In genomic region chr7:120402368-120402767, GRCh38 we compare ENCODE assay signal across 11 cellular contexts.
DNase-seq lines count a peak whose midpoint lies in the region; ATAC-seq and TF ChIP-seq lines count a peak whose summit lies in the region.
"Had no signal": no experiment of that assay in that cellular context is flagged by ENCODE, and none has a peak within 500 bp of the region (broad histone marks: within the 10 kb centered on the region; RNA-seq: fewer than 3 reads in every experiment).

No MANE protein-coding gene starts in this region.

- no peaks in the 10 kb centered on the region for H3K27me3 ChIP-seq in RWPE2 (ENCODE audit: insufficient read depth, poor library complexity, severe bottlenecking)
- H3K27me3 ChIP-seq: uterus had no signal

- TF ChIP-seq CTCF in RWPE2 (IDR thresholded peaks at IDR 0.05; ENCODE audit: poor library complexity, severe bottlenecking) (no peak), osteocyte (IDR thresholded peaks at IDR 0.05) (no peak)

- peaks cover 4% of the 10 kb centered on the region for H3K9me3 ChIP-seq in RWPE2 (ENCODE audit: severe bottlenecking)
- H3K9me3 ChIP-seq: uterus had no signal

- H3K36me3 ChIP-seq in RWPE2 (ENCODE audit: low read depth), result no peaks in the 10 kb centered on the region
- H3K36me3 ChIP-seq: uterus had no signal

- peak overlapping the region; percentile 20 for H3K27ac Mint-ChIP-seq in osteocyte (ENCODE audit: unreplicated experiment)
- H3K27ac Mint-ChIP-seq: activated naive CD4-positive, alpha-beta T cell treated with anti-CD3 and anti-CD28 coated beads, Interleukin-2, amount 50 U/mL, for 72 hours had no signal

- H3K9me3 Mint-ChIP-seq in osteocyte (ENCODE audit: unreplicated experiment), result no peaks in the 10 kb centered on the region

- H3K27ac ChIP-seq in RWPE2 (ENCODE audit: poor library complexity, severe bottlenecking), result peak overlapping the region; percentile 77
- H3K27ac ChIP-seq: skin epidermis, uterus had no signal

- H3K4me3 Mint-ChIP-seq in osteocyte (ENCODE audit: unreplicated experiment), result no peak overlapping the region

- no peaks in the 10 kb centered on the region for H3K36me3 Mint-ChIP-seq in osteocyte (ENCODE audit: unreplicated experiment)
- H3K36me3 Mint-ChIP-seq: activated naive CD4-positive, alpha-beta T cell treated with anti-CD3 and anti-CD28 coated beads, Interleukin-2, amount 50 U/mL, for 72 hours had no signal

- H3K4me1 Mint-ChIP-seq in osteocyte (ENCODE audit: unreplicated experiment), result peaks cover 11% of the 10 kb centered on the region

- H3K4me3 ChIP-seq in RWPE2 (ENCODE audit: severe bottlenecking), result no peak overlapping the region
- H3K4me3 ChIP-seq: skin epidermis, uterus had no signal

- peaks cover 45% of the 10 kb centered on the region for H3K4me1 ChIP-seq in RWPE2 (ENCODE audit: insufficient read depth, poor library complexity, severe bottlenecking)
- H3K4me1 ChIP-seq: uterus had no signal

- peak; percentile 49 for ATAC-seq in GM19328 (IDR thresholded peaks at IDR 0.05; ENCODE audit: unreplicated experiment)
- peak; percentile 54 for ATAC-seq in HG02884 (IDR thresholded peaks at IDR 0.05; ENCODE audit: unreplicated experiment)
- ATAC-seq in RWPE2 (ENCODE audit: low read depth), result no peak; the same call in none of the 3 replicates
- no peak for ATAC-seq in left lobe of liver

- DNase-seq in RWPE2 (ENCODE audit: low spot score) (no peak), osteocyte (ENCODE audit: extremely low spot score, unreplicated experiment) (no peak), NCI-H345 treated with DMSO at 0.1 percent for 48 hours (lab: John Stamatoyannopoulos, UW; ENCODE audit: unreplicated experiment) (no peak), NCI-H1694 (lab: John Stamatoyannopoulos, UW) (no peak), left lobe of liver (ENCODE audit: low spot score) (no peak), NCI-H2171 (lab: John Stamatoyannopoulos, UW) (no peak)
- DNase-seq: uterus had no signal

- H3K27me3 Mint-ChIP-seq in osteocyte (ENCODE audit: unreplicated experiment), result no peaks in the 10 kb centered on the region

Comparison
In these comparisons a context has a peak if more than half of its experiments do, and no peak if none do; other contexts are left out.
1. ATAC-seq: peak in GM19328 (single experiment) and HG02884 (single experiment); none in RWPE2 (single experiment) and left lobe of liver (single experiment).